In genomic region chr19:36054119-36054732, GRCh38 we compare ENCODE assay signal across 7 cellular contexts. TPM values are rescaled to one million over a fixed set of nuclear protein-coding genes. Genes with fewer than 3 reads are reported as not detected.
DNase-seq lines count a peak whose midpoint lies in the region; ATAC-seq and TF ChIP-seq lines count a peak whose summit lies in the region.

Gene THAP8, minus strand, starts transcription at chr19:36054285. Its CDS starts 68 bp downstream, at chr19:36054217.

- H3K27ac ChIP-seq in hepatocyte: peak within 1 kb of the TSS; percentile 92

- H3K4me1 ChIP-seq in hepatocyte (ENCODE audit: insufficient read depth): peaks cover 11% of the 10 kb centered on the region

- H3K4me3 ChIP-seq in astrocyte of the cerebellum (ENCODE audit: low read depth, low read length) (peak within 1 kb of the TSS; percentile 53), hepatocyte (peak within 1 kb of the TSS; percentile 73)

- peak within 1 kb of the TSS; percentile 94 for H3K4me2 ChIP-seq in hepatocyte

- TF ChIP-seq CTCF in astrocyte of the cerebellum (IDR thresholded peaks at IDR 0.05; ENCODE audit: low read depth, low read length, missing control alignments) (peak; percentile 62), hepatocyte (IDR thresholded peaks at IDR 0.05; ENCODE audit: poor library complexity) (peak; percentile 62)

- H3K9me3 ChIP-seq in hepatocyte (ENCODE audit: low read depth): no peaks in the 10 kb centered on the region

- H4K20me1 ChIP-seq in hepatocyte (ENCODE audit: insufficient read depth, poor library complexity, severe bottlenecking): no peaks in the 10 kb centered on the region

- DNase-seq in NCI-H187 treated with DMSO at 0.1 percent for 48 hours (lab: John Stamatoyannopoulos, UW) (peak; percentile 98), T-helper 22 cell (ENCODE audit: low read depth) (peak; percentile 100), astrocyte of the cerebellum (ENCODE audit: low read depth) (peak; percentile 99), hepatocyte (ENCODE audit: low spot score) (peak; percentile 100), renal cortical epithelial cell (ENCODE audit: low read depth) (peak; percentile 96)

- H3K36me3 ChIP-seq in hepatocyte (replicated peaks; ENCODE audit: insufficient read depth, low read depth): no peaks in the 10 kb centered on the region

- H3K79me2 ChIP-seq in hepatocyte: peaks cover 19% of the 10 kb centered on the region

- under 1% methylated on average over 56 of the region's 56 CpGs for WGBS in hepatocyte (ENCODE audit: low lambda C conversion rate, missing lambda C conversion rate)

- in situ Hi-C loops in astrocyte of the cerebellum (cut with HindIII; ENCODE audit: low sequenced_read_pairs): no loop called here

- no peaks in the 10 kb centered on the region for H3K9me2 ChIP-seq in hepatocyte (replicated peaks; ENCODE audit: insufficient read depth)

- no peaks in the 10 kb centered on the region for H3K27me3 ChIP-seq in hepatocyte

- peak; percentile 84 for ATAC-seq in GM18502 (IDR thresholded peaks at IDR 0.05; ENCODE audit: poor library complexity, unreplicated experiment)
- ATAC-seq in HG02970 (IDR thresholded peaks at IDR 0.05; ENCODE audit: low FRiP score, unreplicated experiment): peak; percentile 81

- H2AFZ ChIP-seq in hepatocyte: peak within 1 kb of the TSS; percentile 60

RNA-seq across cellular contexts. Expression of gene THAP8, which starts in this region (rescaled TPM):
- total RNA-seq in hepatocyte (4.5 and 6.8 TPM in 2 replicates), renal cortical epithelial cell (3.3 and 3.5 TPM in 2 replicates)
- 23.1 and 24.1 TPM in 2 replicates for polyA plus RNA-seq in hepatocyte

Comparison
In these comparisons a context has a peak if more than half of its experiments do, and no peak if none do; other contexts are left out.
1. Peak in every context shown above with its lines: DNase-seq, ATAC-seq, H3K4me3 ChIP-seq and H3K27ac ChIP-seq.